In the genomic region with DNA sequence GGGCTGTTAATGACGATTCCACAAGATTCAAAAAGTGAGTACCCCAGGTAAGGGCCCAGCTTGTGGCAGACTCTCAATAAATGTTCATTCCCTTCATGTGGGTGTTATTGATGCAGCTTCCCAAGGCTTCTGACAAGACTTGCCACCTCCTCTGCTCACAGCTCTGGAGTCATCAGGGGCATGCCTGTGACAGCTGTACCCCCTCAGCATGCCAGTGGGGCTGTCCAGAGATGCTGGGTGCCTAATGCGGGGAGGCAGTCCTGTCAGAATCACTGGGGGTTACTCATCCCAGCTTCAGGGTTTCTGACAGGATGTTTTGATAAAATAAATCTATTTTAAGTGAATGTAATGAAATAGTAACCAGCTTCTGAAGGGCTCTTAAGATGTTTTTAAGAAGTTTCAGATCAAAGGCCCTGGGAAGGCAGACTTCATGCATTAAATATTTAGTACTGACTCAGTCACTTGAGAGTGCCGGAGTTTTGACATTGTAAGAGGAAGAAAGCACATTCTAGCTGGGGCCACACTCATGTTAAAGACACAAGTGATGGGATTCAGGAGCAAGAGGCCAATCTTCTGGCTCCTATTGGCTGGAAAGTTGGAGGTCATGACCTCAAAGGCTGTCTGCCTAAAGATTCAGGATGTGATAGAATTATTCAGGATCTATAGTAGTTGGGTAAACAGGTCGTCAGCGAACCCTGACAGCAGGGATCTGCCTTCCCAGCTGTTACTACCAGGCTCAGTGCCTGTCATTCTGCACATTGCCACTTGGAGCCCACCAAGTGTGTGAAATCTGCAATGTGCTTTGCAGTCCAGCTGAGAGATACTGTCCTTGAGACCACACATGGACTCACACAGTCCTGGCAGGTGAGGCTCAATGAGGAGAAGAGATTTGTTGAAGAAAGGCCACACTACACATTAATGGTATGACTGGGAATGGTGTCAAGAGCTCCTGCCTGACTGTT, we compare ENCODE assay signal across 20 cellular contexts.
A peak's percentile ranks its signal among the peaks of the same experiment; 100 is the strongest.
DNase-seq lines count a peak whose midpoint lies in the region; ATAC-seq and TF ChIP-seq lines count a peak whose summit lies in the region.
"Had no signal": no experiment of that assay in that cellular context is flagged by ENCODE, and none has a peak within 500 bp of the region (broad histone marks: within the 10 kb centered on the region; RNA-seq: fewer than 3 reads in every experiment).

No MANE protein-coding gene starts in this region.

- no peaks in the 10 kb centered on the region for H3K9me3 ChIP-seq in osteoblast (ENCODE audit: low read depth, low read length)
- H3K9me3 ChIP-seq: BLaER1 treated with 17β-estradiol and CSF1 and Interleukin-3, amounts not matched to agents 10 nM and 100 nM; MG63; mucosa of descending colon had no signal

- intact Hi-C loops in sciatic nerve (cut with DNase I): no loop called here

- H3K4me3 ChIP-seq in brain microvascular endothelial cell (ENCODE audit: low read depth, low read length): no peak overlapping the region
- H3K4me3 ChIP-seq in osteoblast (ENCODE audit: insufficient read depth, low read length): no peak overlapping the region
- H3K4me3 ChIP-seq: BLaER1 treated with 17β-estradiol and CSF1 and Interleukin-3, amounts not matched to agents 10 nM and 100 nM; GM12878; MG63; mucosa of descending colon had no signal

- no peak overlapping the region for H2AFZ ChIP-seq in osteoblast (ENCODE audit: low read length)

- no peaks in the 10 kb centered on the region for H3K79me2 ChIP-seq in osteoblast (ENCODE audit: insufficient read depth, low read length)

- H3K27me3 ChIP-seq in brain microvascular endothelial cell (replicated peaks) (no peaks in the 10 kb centered on the region), osteoblast (ENCODE audit: insufficient read depth, low read length) (no peaks in the 10 kb centered on the region)
- H3K27me3 ChIP-seq: BLaER1 treated with 17β-estradiol and CSF1 and Interleukin-3, amounts not matched to agents 10 nM and 100 nM; MG63 had no signal

- no peak for ATAC-seq in stimulated activated naive CD8-positive, alpha-beta T cell treated with anti-CD3 and anti-CD28 coated beads, Interleukin-15, Interleukin-2, amounts not matched to agents 100 U/mL and 50 U/mL, for 24 hours
- no peak for ATAC-seq in sciatic nerve
- no peak for ATAC-seq in left lobe of liver
- ATAC-seq: activated CD8-positive, alpha-beta memory T cell treated with anti-CD3 and anti-CD28 coated beads, Interleukin-2, amount 10 ng/mL, durations not matched to agents 7 days and 5 days; GM12878; left ventricle myocardium superior; mucosa of descending colon had no signal

- H3K4me1 ChIP-seq in osteoblast (ENCODE audit: insufficient read depth, low read length): no peaks in the 10 kb centered on the region
- H3K4me1 ChIP-seq: BLaER1 treated with 17β-estradiol and CSF1 and Interleukin-3, amounts not matched to agents 10 nM and 100 nM had no signal

- no peak overlapping the region for H3K4me2 ChIP-seq in osteoblast (ENCODE audit: insufficient read depth, low read length)
- H3K4me2 ChIP-seq: BLaER1 treated with 17β-estradiol and CSF1 and Interleukin-3, amounts not matched to agents 10 nM and 100 nM had no signal

- DNase-seq in NCI-H748 (lab: John Stamatoyannopoulos, UW; ENCODE audit: unreplicated experiment): peak; percentile 12
- DNase-seq in NCI-H748 treated with DMSO at 0.1 percent for 48 hours (lab: John Stamatoyannopoulos, UW): no peak
- DNase-seq in NCI-H524 treated with DMSO at 0.1 percent for 48 hours (lab: John Stamatoyannopoulos, UW): peak; percentile 1
- DNase-seq in brain microvascular endothelial cell: no peak
- DNase-seq in stimulated activated naive CD8-positive, alpha-beta T cell treated with anti-CD3 and anti-CD28 coated beads, Interleukin-15, Interleukin-2, amounts not matched to agents 100 U/mL and 50 U/mL, for 24 hours: no peak
- no peak for DNase-seq in osteoblast (ENCODE audit: insufficient read length, low spot score, missing footprints)
- DNase-seq in sciatic nerve (ENCODE audit: low spot score): no peak
- no peak for DNase-seq in left lobe of liver (ENCODE audit: low spot score)
- DNase-seq: activated CD4-positive, alpha-beta T cell treated with anti-CD3 and anti-CD28 coated beads, Interleukin-2, amount 10 ng/mL, durations not matched to agents 24 days and 14 days; activated CD8-positive, alpha-beta memory T cell treated with anti-CD3 and anti-CD28 coated beads, Interleukin-2, amount 10 ng/mL, durations not matched to agents 7 days and 5 days; activated naive CD8-positive, alpha-beta T cell treated with anti-CD3 and anti-CD28 coated beads for 36 hours; Calu3; GOT3; left ventricle myocardium superior; MG63; mucosa of descending colon; NCI-H345; T-helper 1 cell had no signal

- H4K20me1 ChIP-seq in osteoblast (ENCODE audit: insufficient read depth, low read length): no peaks in the 10 kb centered on the region
- H4K20me1 ChIP-seq: BLaER1 treated with 17β-estradiol and CSF1 and Interleukin-3, amounts not matched to agents 10 nM and 100 nM had no signal

- TF ChIP-seq CTCF in brain microvascular endothelial cell (IDR thresholded peaks at IDR 0.05; ENCODE audit: low read depth, low read length, missing control alignments): peak; percentile 4
- no peak for TF ChIP-seq CTCF in osteoblast (IDR thresholded peaks at IDR 0.05; ENCODE audit: extremely low read depth, low read depth, low read length)

- in situ Hi-C loops in brain microvascular endothelial cell (cut with HindIII; ENCODE audit: low pct_ligation_motif_present, low sequenced_read_pairs): no loop called here

- H3K36me3 ChIP-seq in brain microvascular endothelial cell (replicated peaks): no peaks in the 10 kb centered on the region
- H3K36me3 ChIP-seq in osteoblast (ENCODE audit: insufficient read depth, low read length): no peaks in the 10 kb centered on the region
- H3K36me3 ChIP-seq: BLaER1 treated with 17β-estradiol and CSF1 and Interleukin-3, amounts not matched to agents 10 nM and 100 nM; MG63 had no signal

- H3K27ac ChIP-seq in brain microvascular endothelial cell (no peak overlapping the region), osteoblast (ENCODE audit: low read depth, low read length) (no peak overlapping the region)
- H3K27ac ChIP-seq: BLaER1 treated with 17β-estradiol and CSF1 and Interleukin-3, amounts not matched to agents 10 nM and 100 nM had no signal

Comparison
In these comparisons a context has a peak if more than half of its experiments do, and no peak if none do; other contexts are left out.
1. DNase-seq: peak in NCI-H748 (single experiment) and NCI-H524 treated with DMSO at 0.1 percent for 48 hours (single experiment); none in NCI-H748 treated with DMSO at 0.1 percent for 48 hours (single experiment), brain microvascular endothelial cell (single experiment), stimulated activated naive CD8-positive, alpha-beta T cell treated with anti-CD3 and anti-CD28 coated beads, Interleukin-15, Interleukin-2, amounts not matched to agents 100 U/mL and 50 U/mL, for 24 hours (single experiment), osteoblast (single experiment), sciatic nerve (single experiment) and left lobe of liver (single experiment).